In the genomic region with DNA sequence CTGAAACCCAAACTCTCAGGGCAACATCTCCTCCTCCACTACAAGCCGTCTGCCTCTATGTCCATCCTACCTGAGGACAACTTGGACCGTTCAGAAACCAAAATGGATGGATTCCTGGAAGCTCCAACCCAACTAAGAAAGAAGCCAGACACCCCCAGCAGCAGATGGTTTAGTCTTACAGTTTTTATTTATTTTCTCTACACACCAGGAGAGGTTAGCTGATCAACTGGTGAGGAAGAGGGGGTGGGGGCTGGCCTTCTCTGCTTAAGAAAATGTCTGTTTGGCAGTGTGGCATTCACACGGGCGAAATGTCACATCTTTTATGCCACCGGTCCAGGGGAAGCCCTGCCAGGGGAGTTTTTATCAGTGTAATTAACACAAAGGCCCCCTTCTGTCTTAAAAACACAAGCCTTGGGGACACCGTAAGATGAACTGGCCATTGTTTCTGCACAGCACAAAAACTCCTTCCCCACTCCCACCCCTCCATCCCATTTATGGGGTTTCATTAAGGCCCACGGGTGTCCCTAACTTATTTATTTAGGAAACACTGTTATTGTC, we compare ENCODE assay signal across 11 cellular contexts.
DNase-seq lines count a peak whose midpoint lies in the region; ATAC-seq and TF ChIP-seq lines count a peak whose summit lies in the region.
"Had no signal": no experiment of that assay in that cellular context is flagged by ENCODE, and none has a peak within 500 bp of the region (broad histone marks: within the 10 kb centered on the region; RNA-seq: fewer than 3 reads in every experiment).

No MANE protein-coding gene starts in this region.

- no peak overlapping the region for H3K4me3 ChIP-seq in OCI-LY7 (ENCODE audit: low read depth, low read length, poor library complexity, severe bottlenecking)
- H3K4me3 ChIP-seq in esophagus muscularis mucosa: no peak overlapping the region
- no peak overlapping the region for H3K4me3 ChIP-seq in skeletal muscle satellite cell (ENCODE audit: low read length)
- H3K4me3 ChIP-seq: mucosa of descending colon had no signal

- H3K4me2 ChIP-seq in OCI-LY7 (ENCODE audit: low read length) (no peak overlapping the region), skeletal muscle satellite cell (ENCODE audit: low read length) (no peak overlapping the region)

- no TSS peak for BruUV-seq in OCI-LY7 (replicated peaks; lab: Mats Ljungman, UMichigan)

- H3K79me2 ChIP-seq in OCI-LY7 (ENCODE audit: insufficient read depth, low read depth, low read length): no peaks in the 10 kb centered on the region

- H3K27me3 ChIP-seq in esophagus muscularis mucosa (no peaks in the 10 kb centered on the region), skeletal muscle satellite cell (ENCODE audit: control insufficient read depth, insufficient read depth, low read length) (no peaks in the 10 kb centered on the region)

- no peaks in the 10 kb centered on the region for H3K9me2 ChIP-seq in OCI-LY7 (ENCODE audit: insufficient read depth, low read length)

- no peaks in the 10 kb centered on the region for H3K4me1 ChIP-seq in OCI-LY7 (ENCODE audit: insufficient read depth, low read length, poor library complexity, severe bottlenecking)
- peaks cover 9 to 25% (median 16%) of the 10 kb centered on the region in 4 donors for H3K4me1 ChIP-seq in esophagus muscularis mucosa
- H3K4me1 ChIP-seq in skeletal muscle satellite cell (ENCODE audit: control insufficient read depth, insufficient read depth, low read length): peaks cover 7% of the 10 kb centered on the region

- no peak for TF ChIP-seq CTCF in OCI-LY7 (conservative IDR thresholded peaks at IDR 0.05; ENCODE audit: low read length)
- TF ChIP-seq CTCF in esophagus muscularis mucosa (IDR thresholded peaks at IDR 0.05): no peak

- CTCF ChIA-PET in OCI-LY7 (lab: Charles Lee; ENCODE audit: unreplicated experiment): no interaction called here

- H4K20me1 ChIP-seq in OCI-LY7 (ENCODE audit: insufficient read depth, low read length): no peaks in the 10 kb centered on the region

- ATAC-seq in HG03457 (IDR thresholded peaks at IDR 0.05; ENCODE audit: unreplicated experiment): no peak
- ATAC-seq: activated T-cell treated with anti-CD3 and anti-CD28 coated beads, Interleukin-2, amount 50 U/mL, for 4 hours had no signal

- H2AFZ ChIP-seq in OCI-LY7 (ENCODE audit: low read length): peak overlapping the region; percentile 83; the same call in 1 of the 2 replicates

- intact Hi-C loops in OCI-LY7 (cut with micrococcal nuclease; ENCODE audit: unreplicated experiment): loop anchor here (2.0 to 10.0 kb wide), 2 partner anchors 185 to 1411 kb away; a partner anchor contains a TSS
- intact Hi-C loops in esophagus muscularis mucosa (cut with DNase I): loop anchor here (5.0 to 10.0 kb wide), 5 partner anchors 173 to 1413 kb away; no protein-coding TSS in a partner anchor

- no peak for TF ChIP-seq POLR2A in esophagus muscularis mucosa (IDR thresholded peaks at IDR 0.05; ENCODE audit: low read depth)

- 75% methylated on average over 7 of the region's 7 CpGs for WGBS in esophagus muscularis mucosa

- H3K27ac ChIP-seq in OCI-LY7 (ENCODE audit: low read depth, low read length, poor library complexity, severe bottlenecking) (no peak overlapping the region), esophagus muscularis mucosa (replicated peaks in 1 of 4) (peak overlapping the region; percentile 48 to 75 (median 72))
- H3K27ac ChIP-seq: C4-2B had no signal

- POLR2A ChIA-PET in OCI-LY7 (lab: Charles Lee): no interaction called here

- H3K9me3 ChIP-seq in OCI-LY7 (ENCODE audit: low read length) (no peaks in the 10 kb centered on the region), esophagus muscularis mucosa (no peaks in the 10 kb centered on the region), skeletal muscle satellite cell (replicated peaks; ENCODE audit: low read length) (no peaks in the 10 kb centered on the region)
- H3K9me3 ChIP-seq: mucosa of descending colon had no signal

- H3K36me3 ChIP-seq in OCI-LY7 (ENCODE audit: insufficient read depth, low read length) (no peaks in the 10 kb centered on the region), esophagus muscularis mucosa (no peaks in the 10 kb centered on the region), skeletal muscle satellite cell (ENCODE audit: insufficient read depth, low read length) (no peaks in the 10 kb centered on the region)

- TF ChIP-seq EP300 in esophagus muscularis mucosa (IDR thresholded peaks at IDR 0.05): no peak

- DNase-seq in H4 (ENCODE audit: low spot score) (peak; percentile 34), OCI-LY7 (ENCODE audit: low spot score) (no peak), esophagus muscularis mucosa (ENCODE audit: extremely low spot score) (no peak), T-helper 9 cell (no peak), NCI-H146 (lab: John Stamatoyannopoulos, UW) (no peak)
- DNase-seq in activated T-cell treated with anti-CD3 and anti-CD28 coated beads, Interleukin-2, amount 50 U/mL, for 48 hours: no peak
- DNase-seq: activated T-cell treated with anti-CD3 and anti-CD28 coated beads, Interleukin-2, amount 50 U/mL, for 4 hours had no signal

- peak overlapping the region; percentile 63 for H3K9ac ChIP-seq in skeletal muscle satellite cell (ENCODE audit: low read depth, low read length)
